In the genomic region with DNA sequence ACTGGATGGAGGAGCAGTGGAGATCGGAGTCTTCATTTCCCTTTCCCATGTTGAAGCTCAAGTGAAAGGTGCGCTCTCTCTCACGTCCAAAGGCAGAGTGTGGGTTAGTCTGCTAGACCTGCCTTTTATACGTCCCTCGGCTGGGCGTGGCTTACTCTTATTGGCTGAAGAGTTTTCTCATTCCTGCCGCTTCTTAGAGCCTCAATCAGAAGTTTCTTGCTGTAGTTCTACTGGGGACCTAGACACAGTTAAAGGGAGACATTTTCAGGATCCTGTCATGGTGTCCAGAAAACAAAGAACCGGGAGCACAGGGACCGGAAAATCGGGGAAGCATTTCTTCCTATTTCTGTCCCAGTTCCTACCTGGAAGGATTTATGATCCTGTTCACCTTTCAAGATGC, we compare ENCODE assay signal across 12 cellular contexts. TPM values are rescaled to one million over a fixed set of nuclear protein-coding genes. Genes with fewer than 3 reads are reported as not detected.
"Had no signal": no experiment of that assay in that cellular context is flagged by ENCODE, and none has a peak within 500 bp of the region (broad histone marks: within the 10 kb centered on the region; RNA-seq: fewer than 3 reads in every experiment).

Gene FRG2 (minus strand): TSS at position 101 of the 400 bp plus-strand sequence. CDS start 52 bp downstream, at position 49.

RNA-seq across cellular contexts. Expression of gene FRG2, which starts in this region (rescaled TPM):
- total RNA-seq: activated B cell treated with CpG ODN at 0.5 μM for 24 hours; activated CD4-positive, alpha-beta memory T cell treated with anti-CD3 and anti-CD28 coated beads, Interleukin-2, amount 10 ng/mL, durations not matched to agents 7 days and 5 days; activated CD4-positive, alpha-beta T cell treated with anti-CD3 and anti-CD28 coated beads for 36 hours; activated CD4-positive, alpha-beta T cell treated with anti-CD3 and anti-CD28 coated beads, Interleukin-2, amount 10 ng/mL, durations not matched to agents 24 days and 14 days; activated CD4-positive, alpha-beta T cell treated with anti-CD3 and anti-CD28 coated beads, Interleukin-2, amount 10 ng/mL, durations not matched to agents 7 days and 5 days; activated CD8-positive, alpha-beta memory T cell treated with anti-CD3 and anti-CD28 coated beads, Interleukin-2, amount 10 ng/mL, durations not matched to agents 7 days and 5 days; activated CD8-positive, alpha-beta T cell treated with anti-CD3 and anti-CD28 coated beads for 36 hours; activated CD8-positive, alpha-beta T cell treated with anti-CD3 and anti-CD28 coated beads, Interleukin-2, amount 10 ng/mL, durations not matched to agents 7 days and 5 days; T-helper 1 cell treated with Interleukin-12 subunit alpha and Interleukin-12 subunit beta and Interleukin-4 antibody, amounts not matched to agents 30 ng/mL and 1 ng/mL, for 36 hours; T-helper 17 cell; T-helper 2 cell treated with Interferon-gamma antibody and Interleukin-4, amounts not matched to agents 100 ng/mL and 5 ng/mL, for 36 hours; WTC11 had no signal
